8 cellular contexts compared by ENCODE assay signal in the genomic region with DNA sequence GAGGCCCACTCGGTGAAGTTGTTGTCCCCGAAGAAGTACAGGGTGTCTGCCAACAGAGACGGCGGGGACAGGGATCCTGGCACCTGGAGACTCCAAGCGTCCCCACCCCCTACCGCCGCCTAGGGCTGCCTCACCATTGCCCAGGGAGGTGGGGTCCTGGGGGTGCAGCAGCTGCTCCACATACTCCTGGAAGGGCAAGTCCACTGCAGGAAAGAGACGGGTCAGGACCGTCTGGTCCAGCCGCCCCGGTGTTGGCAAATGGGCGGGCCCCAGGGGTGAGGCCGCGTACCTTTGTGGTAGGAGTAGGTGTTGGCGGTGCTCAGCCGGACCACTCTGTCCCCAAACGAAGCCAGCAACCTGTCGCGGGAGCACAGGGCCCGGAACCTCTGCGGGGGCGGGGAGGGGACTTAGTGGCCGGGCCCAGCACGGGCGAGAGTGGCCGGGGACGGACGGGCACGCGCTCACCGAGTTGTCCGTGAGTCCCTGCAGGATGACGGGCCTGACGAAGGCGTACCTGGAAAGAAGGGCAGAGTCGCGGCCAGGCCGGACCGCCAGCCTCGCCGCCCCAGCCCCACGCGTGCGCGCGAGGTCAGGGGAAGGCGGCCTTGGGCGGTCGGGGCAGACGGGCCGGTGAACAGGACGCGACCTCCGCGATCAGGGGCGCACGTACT. TPM values are rescaled to one million over a fixed set of nuclear protein-coding genes. Genes with fewer than 3 reads are reported as not detected.
DNase-seq lines count a peak whose midpoint lies in the region; ATAC-seq, FAIRE-seq and TF ChIP-seq lines count a peak whose summit lies in the region.

No MANE protein-coding gene starts in this region.

- no peak for FAIRE-seq in H54 (lab: Jason Lieb, UNC)

- H3K27me3 ChIP-seq in AG04450 (ENCODE audit: control insufficient read depth, insufficient read depth, low read length) (no peaks in the 10 kb centered on the region), body of pancreas (no peaks in the 10 kb centered on the region), mononuclear cell (ENCODE audit: insufficient read depth, low read length) (no peaks in the 10 kb centered on the region)

- intact Hi-C loops in body of pancreas (cut with DNase I) = no loop called here

- peaks cover 16% of the 10 kb centered on the region; the same call in 1 of the 2 replicates for H3K9me3 ChIP-seq in AG04450 (ENCODE audit: control insufficient read depth, insufficient read depth, low read length)
- H3K9me3 ChIP-seq in body of pancreas = no peaks in the 10 kb centered on the region
- H3K9me3 ChIP-seq in mononuclear cell (ENCODE audit: low read depth, low read length) = no peaks in the 10 kb centered on the region

- TF ChIP-seq CTCF in AG04450 (IDR thresholded peaks at IDR 0.05; ENCODE audit: low read depth, low read length) (no peak), body of pancreas (IDR thresholded peaks at IDR 0.05) (no peak)

- H3K4me1 ChIP-seq in body of pancreas = peaks cover 63% of the 10 kb centered on the region
- H3K4me1 ChIP-seq in mononuclear cell (ENCODE audit: insufficient read depth, low read length) = peaks cover 52% of the 10 kb centered on the region

- H3K36me3 ChIP-seq in body of pancreas (replicated peaks in 1 of 2; ENCODE audit: insufficient read depth in 1 of 2, low read depth in 2 of 2) = peaks cover 11 to 12% of the 10 kb centered on the region in 2 donors

- H3K4me3 ChIP-seq in AG04450 (ENCODE audit: low read depth, low read length) = peak overlapping the region; percentile 70
- peak overlapping the region; percentile 26 to 34 for H3K4me3 ChIP-seq in body of pancreas
- H3K4me3 ChIP-seq in mononuclear cell (ENCODE audit: low read length) = peak overlapping the region; percentile 44

- H3K27ac ChIP-seq in AG04450 (ENCODE audit: low read depth, low read length) (no peak overlapping the region), body of pancreas (peak overlapping the region; percentile 33 to 89 (median 66))

- TF ChIP-seq POLR2A in body of pancreas (IDR thresholded peaks at IDR 0.05) = no peak
- no peak for TF ChIP-seq POLR2A in H54 (IDR thresholded peaks at IDR 0.05; ENCODE audit: low read depth, low read length)

- POLR2A ChIA-PET in AG04450 (lab: Yijun Ruan, JAX) = interaction anchor here (1.2 kb wide), 1 partner anchor 45 kb away, joined by 3 read pairs; no protein-coding TSS in a partner anchor

- CTCF ChIA-PET in AG04450 (lab: Charles Lee) = interaction anchor here (0.6 kb wide), 1 partner anchor 833 kb away, joined by 6 read pairs; no protein-coding TSS in a partner anchor

- ATAC-seq in HG03039 (IDR thresholded peaks at IDR 0.05; ENCODE audit: unreplicated experiment) = peak; percentile 1
- no peak for ATAC-seq in body of pancreas

- DNase-seq in AG04450 (ENCODE audit: low read depth, low spot score) (no peak), body of pancreas (peak in 2 of 4 donors; percentile 32 to 40), H54 (ENCODE audit: insufficient read length, low spot score) (no peak), ureter (ENCODE audit: low spot score) (no peak), epidermal melanocyte (ENCODE audit: insufficient read length, low spot score) (no peak)
- DNase-seq in stimulated activated CD4-positive, alpha-beta T cell treated with anti-CD3 and anti-CD28 coated beads, Interleukin-4, amount 100 ng/mL, for 1 hour = no peak

- 7 to 11% methylated on average over 5 to 56 of the region's 57 CpGs for WGBS in body of pancreas, 2 donors

RNA-seq across cellular contexts. Expression of gene JMJD8, which starts 0.6 kb away (rescaled TPM):
- 33.1 and 51.4 TPM in 2 replicates for polyA plus RNA-seq in AG04450 (2011; rRNA removed)
- polyA minus RNA-seq in AG04450 (2011; rRNA and poly(A)+ RNA removed) = 15.5 and 22.8 TPM in 2 replicates
- 100 to 1,000 TPM in 1 of 2 donors, 10 to 100 TPM in 1; 49.5 to 128 TPM for total RNA-seq in body of pancreas
- 25.0 TPM for total RNA-seq in mononuclear cell
- 63.4 TPM for total RNA-seq in ureter

RNA-seq across cellular contexts. Expression of gene STUB1, which starts 3.3 kb away (rescaled TPM):
- polyA plus RNA-seq in AG04450 (2011; rRNA removed) = 88.8 and 109 TPM in 2 replicates
- polyA minus RNA-seq in AG04450 (2011; rRNA and poly(A)+ RNA removed) = 25.4 and 34.7 TPM in 2 replicates
- total RNA-seq in body of pancreas (100 to 1,000 TPM in 1 of 2 donors, 10 to 100 TPM in 1; 63.3 to 205 TPM), mononuclear cell (39.0 TPM), ureter (118 TPM)

RNA-seq across cellular contexts. Expression of gene WDR24, which starts 6.7 kb away (rescaled TPM):
- 2.0 and 3.6 TPM in 2 replicates for polyA plus RNA-seq in AG04450 (2011; rRNA removed)
- 2.3 and 2.7 TPM in 2 replicates for polyA minus RNA-seq in AG04450 (2011; rRNA and poly(A)+ RNA removed)
- total RNA-seq in body of pancreas (10 to 100 TPM in 1 of 2 donors, 1 to 10 TPM in 1; 8.6 to 16.8 TPM), mononuclear cell (4.4 TPM), ureter (10.4 TPM)

RNA-seq across cellular contexts. Expression of gene RHBDL1, which starts 8.1 kb away (rescaled TPM):
- 1.5 and 1.7 TPM in 2 replicates for polyA plus RNA-seq in AG04450 (2011; rRNA removed)
- 0.23 and 0.35 TPM in 2 replicates for polyA minus RNA-seq in AG04450 (2011; rRNA and poly(A)+ RNA removed)
- total RNA-seq in body of pancreas (1 to 10 TPM; 1.8 to 4.3 TPM), mononuclear cell (0.84 TPM), ureter (2.3 TPM)

RNA-seq across cellular contexts. Expression of gene RHOT2, which starts 15.6 kb away (rescaled TPM):
- 38.0 and 53.3 TPM in 2 replicates for polyA plus RNA-seq in AG04450 (2011; rRNA removed)
- 28.1 and 42.2 TPM in 2 replicates for polyA minus RNA-seq in AG04450 (2011; rRNA and poly(A)+ RNA removed)
- 10 to 100 TPM; 65.6 to 89.0 TPM for total RNA-seq in body of pancreas
- total RNA-seq in mononuclear cell = 45.2 TPM
- total RNA-seq in ureter = 129 TPM
